In the genomic region with DNA sequence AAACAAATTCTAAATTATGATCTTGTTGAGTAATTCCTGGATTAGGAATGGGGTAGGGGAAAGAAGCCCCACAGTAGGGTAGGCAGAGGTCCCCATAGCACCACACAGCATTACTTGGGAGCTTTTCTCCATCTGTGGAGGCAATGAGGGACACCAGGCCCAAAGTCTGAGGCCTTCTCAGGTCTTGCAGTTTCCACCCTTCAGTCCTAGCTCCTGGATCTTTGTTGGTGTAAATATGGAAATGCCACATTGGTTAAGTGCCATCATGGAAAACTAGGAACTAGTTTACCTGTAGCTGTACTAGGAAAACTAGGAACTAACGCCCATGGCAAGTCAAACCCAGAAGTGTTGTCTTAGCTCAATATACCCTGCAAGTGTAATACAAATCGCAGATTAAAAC, we compare ENCODE assay signal across 27 cellular contexts.
"Had no signal": no experiment of that assay in that cellular context is flagged by ENCODE, and none has a peak within 500 bp of the region (broad histone marks: within the 10 kb centered on the region; RNA-seq: fewer than 3 reads in every experiment).

No MANE protein-coding gene starts in this region.

- H3K4me1 ChIP-seq: colonic mucosa, foreskin keratinocyte, gastrocnemius medialis had no signal

- ATAC-seq: effector memory CD8-positive, alpha-beta T cell; esophagus mucosa; foreskin keratinocyte; gastrocnemius medialis; gastroesophageal sphincter; heart left ventricle; heart right ventricle had no signal

- H3K4me3 ChIP-seq: colonic mucosa, coronary artery, dorsolateral prefrontal cortex, esophagus squamous epithelium, gastrocnemius medialis, gastroesophageal sphincter, heart left ventricle, heart right ventricle had no signal

- H3K9me3 ChIP-seq: colonic mucosa, esophagus squamous epithelium, gastrocnemius medialis, gastroesophageal sphincter, heart left ventricle, heart right ventricle had no signal

- H3K36me3 ChIP-seq: colonic mucosa had no signal

- DNase-seq: colonic mucosa; cortex of kidney; dermis blood vessel endothelial cell; dorsolateral prefrontal cortex; effector CD4-positive, alpha-beta T cell; effector CD8-positive, alpha-beta T cell; effector memory CD4-positive, alpha-beta T cell; effector memory CD8-positive, alpha-beta T cell; endodermal cell; erythroblast; esophagus squamous epithelium; foreskin fibroblast; foreskin keratinocyte; foreskin melanocyte; gastrocnemius medialis; glutamatergic neuron; head of caudate nucleus; heart left ventricle; heart right ventricle had no signal

- FAIRE-seq: colon, endometrium, endothelial cell of umbilical vein, frontal cortex had no signal

- H3K27me3 ChIP-seq: colonic mucosa, dorsolateral prefrontal cortex, esophagus squamous epithelium, foreskin keratinocyte, gastrocnemius medialis, gastroesophageal sphincter, heart left ventricle, heart right ventricle had no signal

- H3K27ac ChIP-seq: colonic mucosa, coronary artery, dorsolateral prefrontal cortex, epithelial cell of prostate, esophagus squamous epithelium, foreskin keratinocyte, gastrocnemius medialis, gastroesophageal sphincter, heart left ventricle, heart right ventricle had no signal
